In genomic region chr15:26102365-26102764, GRCh38 we compare ENCODE assay signal across 17 cellular contexts.
DNase-seq lines count a peak whose midpoint lies in the region; FAIRE-seq and TF ChIP-seq lines count a peak whose summit lies in the region.
"Had no signal": no experiment of that assay in that cellular context is flagged by ENCODE, and none has a peak within 500 bp of the region (broad histone marks: within the 10 kb centered on the region; RNA-seq: fewer than 3 reads in every experiment).

No MANE protein-coding gene starts in this region.

- H3F3A ChIP-seq in GM23248 (ENCODE audit: insufficient read depth), result no peaks in the 10 kb centered on the region

- peak overlapping the region; percentile 29 for H2BK20ac ChIP-seq in H1 (ENCODE audit: low read length)

- H3K27me3 ChIP-seq in GM23248 (replicated peaks; ENCODE audit: insufficient read depth) (no peaks in the 10 kb centered on the region), HUES64 (ENCODE audit: insufficient read depth, low read length) (no peaks in the 10 kb centered on the region), H1 (replicated peaks in 1 of 4; ENCODE audit: control insufficient read depth in 3 of 4, extremely low read depth in 1 of 4, insufficient read depth in 3 of 4, low read length in 3 of 4) (peaks cover 0 to 1% (median 0%) of the 10 kb centered on the region in 4 experiments; a peak in 1 of 7 replicates), mesenchymal stem cell (ENCODE audit: control insufficient read depth in 1 of 2, insufficient read depth in 1 of 2, low read length in 2 of 2) (no peaks in the 10 kb centered on the region)
- H3K27me3 ChIP-seq: BE2C had no signal

- H3K79me1 ChIP-seq in H1 (ENCODE audit: low read depth, low read length), result no peaks in the 10 kb centered on the region
- no peaks in the 10 kb centered on the region for H3K79me1 ChIP-seq in mesenchymal stem cell (replicated peaks; ENCODE audit: low read length, poor library complexity, severe bottlenecking)

- CTCF ChIA-PET in H1 (lab: Charles Lee; ENCODE audit: partially characterized antibody), result interaction anchor here (1.9 kb wide), 1 partner anchor 8 kb away, joined by 6 read pairs; no protein-coding TSS in a partner anchor

- H2BK12ac ChIP-seq in H1 (ENCODE audit: low read depth, low read length) (peak overlapping the region; percentile 45; the same call in 1 of the 2 replicates), mesenchymal stem cell (ENCODE audit: low read length in 2 of 2) (no peak overlapping the region)

- peak overlapping the region; percentile 37 for H4K91ac ChIP-seq in H1 (replicated peaks; ENCODE audit: insufficient read length, low read length)
- H4K91ac ChIP-seq in mesenchymal stem cell (ENCODE audit: low read length), result no peak overlapping the region

- POLR2A ChIA-PET in H1 (lab: Charles Lee; ENCODE audit: partially characterized antibody), result no interaction called here

- no peak for TF ChIP-seq POLR2A in H1 (IDR thresholded peaks at IDR 0.05; ENCODE audit: control extremely low read depth in 1 of 2, low read depth in 2 of 2, low read length in 2 of 2)

- peak; percentile 76 for FAIRE-seq in H1 (lab: Jason Lieb, UNC)
- FAIRE-seq: GM19239, HTR-8/SVneo had no signal

- WGBS in GM23248 (ENCODE audit: low coverage in 1 of 2, low lambda C conversion rate in 2 of 2, missing lambda C conversion rate in 2 of 2), 2 experiments, result 79 to 92% methylated on average over 4 of the region's 4 CpGs
- 61% methylated on average over 4 of the region's 4 CpGs for WGBS in HUES64
- WGBS in H1 (ENCODE audit: extremely low coverage in 1 of 2, insufficient coverage in 1 of 2, insufficient read length in 1 of 2, insufficient replicate concordance in 2 of 2, low coverage in 1 of 2, low lambda C conversion rate in 2 of 2, missing lambda C conversion rate in 1 of 2), 2 experiments, result 54% methylated on average over 4 of the region's 4 CpGs; no CpG with 5 or more reads in 1 of the 2 experiments
- 81% methylated on average over 4 of the region's 4 CpGs for WGBS in mesenchymal stem cell

- TF ChIP-seq RAD21 in H1 (IDR thresholded peaks at IDR 0.05 in 1 of 2, conservative IDR thresholded peaks at IDR 0.05 in 1 of 2; ENCODE audit: low read depth in 2 of 2, low read length in 2 of 2), result no peak

- H4K20me1 ChIP-seq in GM23248 (ENCODE audit: insufficient read depth) (no peaks in the 10 kb centered on the region), H1 (replicated peaks in 1 of 2; ENCODE audit: control insufficient read depth in 1 of 2, insufficient read depth in 2 of 2, low read length in 2 of 2) (no peaks in the 10 kb centered on the region)

- H3K4me3 ChIP-seq in GM23248 (no peak overlapping the region), HUES64 (ENCODE audit: low read length) (no peak overlapping the region), H1 (ENCODE audit: extremely low read depth in 1 of 4, insufficient read depth in 2 of 4, low read depth in 3 of 4, low read length in 4 of 4) (no peak overlapping the region), mesenchymal stem cell (ENCODE audit: insufficient read depth in 1 of 2, low read depth in 1 of 2, low read length in 2 of 2) (no peak overlapping the region)

- no peak overlapping the region; the same call in 1 of the 2 replicates for H2AK5ac ChIP-seq in H1 (ENCODE audit: low read depth, low read length)
- no peak overlapping the region for H2AK5ac ChIP-seq in mesenchymal stem cell (ENCODE audit: low read length, severe bottlenecking)

- no peak overlapping the region for H3K14ac ChIP-seq in H1 (ENCODE audit: insufficient read length)
- H3K14ac ChIP-seq in mesenchymal stem cell (ENCODE audit: low read length in 2 of 2), result no peak overlapping the region

- H2BK5ac ChIP-seq in H1 (ENCODE audit: low read depth, low read length) (peak overlapping the region; percentile 72; the same call in 1 of the 2 replicates), mesenchymal stem cell (ENCODE audit: low read depth, low read length, poor library complexity, severe bottlenecking) (no peak overlapping the region)

- H3K36me3 ChIP-seq in GM23248 (ENCODE audit: low read depth), result no peaks in the 10 kb centered on the region
- H3K36me3 ChIP-seq in HUES64 (ENCODE audit: insufficient read depth, low read length), result no peaks in the 10 kb centered on the region
- H3K36me3 ChIP-seq in H1 (ENCODE audit: control insufficient read depth in 2 of 4, insufficient read depth in 4 of 4, low read length in 3 of 4), result no peaks in the 10 kb centered on the region
- H3K36me3 ChIP-seq in mesenchymal stem cell (ENCODE audit: control insufficient read depth in 1 of 2, insufficient read depth in 2 of 2, low read depth in 1 of 2, low read length in 2 of 2), result no peaks in the 10 kb centered on the region
- H3K36me3 ChIP-seq: BE2C had no signal

- H2AFZ ChIP-seq in GM23248 (0 out of 2 replicates have a peak overlapping the region, but pooled peaks have one; percentile 46), H1 (ENCODE audit: low read length) (no peak overlapping the region), mesenchymal stem cell (ENCODE audit: low read depth, low read length) (no peak overlapping the region)

- H4K8ac ChIP-seq in H1 (ENCODE audit: extremely low read depth, insufficient read depth, low read length), result no peak overlapping the region
- no peak overlapping the region for H4K8ac ChIP-seq in mesenchymal stem cell (ENCODE audit: low read length)

- H2BK15ac ChIP-seq in H1 (ENCODE audit: low read length), result no peak overlapping the region
- H2BK15ac ChIP-seq in mesenchymal stem cell (ENCODE audit: low read depth, poor library complexity, severe bottlenecking), result no peak overlapping the region

- no peaks in the 10 kb centered on the region for H3K23me2 ChIP-seq in H1 (ENCODE audit: low read depth, low read length)

- H3K23ac ChIP-seq in H1 (ENCODE audit: insufficient read length) (no peak overlapping the region), mesenchymal stem cell (ENCODE audit: low read length in 2 of 2) (no peak overlapping the region)

- in situ Hi-C loops in GM23248 (cut with MboI), result no loop called here

- no peak overlapping the region for H3K56ac ChIP-seq in H1 (replicated peaks; ENCODE audit: insufficient read length, low read depth, low read length)

- no peak overlapping the region for H3K4me2 ChIP-seq in GM23248 (ENCODE audit: unreplicated experiment)
- peak overlapping the region; percentile 10 to 17; a peak in 2 of 4 replicates for H3K4me2 ChIP-seq in H1 (ENCODE audit: insufficient read depth in 1 of 2, low read depth in 2 of 2, low read length in 2 of 2)
- H3K4me2 ChIP-seq in mesenchymal stem cell (ENCODE audit: low read length, poor library complexity, severe bottlenecking), result no peak overlapping the region
- H3K4me2 ChIP-seq: KMS-11 had no signal

- TF ChIP-seq EP300 in H1 (IDR thresholded peaks at IDR 0.05; ENCODE audit: borderline replicate concordance in 1 of 2, low read depth in 2 of 2, low read length in 2 of 2), result no peak

- H3K4ac ChIP-seq in H1 (replicated peaks; ENCODE audit: insufficient read length, low read depth, low read length), result no peak overlapping the region
- H3K4ac ChIP-seq in mesenchymal stem cell (ENCODE audit: low read depth in 1 of 2, low read length in 2 of 2), result no peak overlapping the region

- DNase-seq in GM23248, result no peak
- DNase-seq in H1 (ENCODE audit: low read depth in 1 of 2, low spot score in 2 of 2), result peak in 1 of 2 experiments; percentile 40
- no peak for DNase-seq in mesenchymal stem cell
- DNase-seq in DMS79 (lab: John Stamatoyannopoulos, UW), result no peak
- no peak for DNase-seq in stimulated activated CD8-positive, alpha-beta memory T cell treated with anti-CD3 and anti-CD28 coated beads, Interleukin-4, amount 100 ng/mL, for 48 hours
- DNase-seq in AG08396 (ENCODE audit: low spot score), result no peak
- DNase-seq in SIG-M5 treated with dmso at 0.1 percent for 504 hours (lab: John Stamatoyannopoulos, UW; ENCODE audit: unreplicated experiment), result no peak
- DNase-seq: BE2C; CD4-positive, alpha-beta memory T cell; DND-41; GDM1; H7 had no signal

- H4K5ac ChIP-seq in H1 (ENCODE audit: insufficient read length, low read depth, low read length), result peak overlapping the region; percentile 32

- no peak overlapping the region for H3K9ac ChIP-seq in GM23248
- no peak overlapping the region for H3K9ac ChIP-seq in HUES64 (ENCODE audit: low read depth, low read length)
- peak overlapping the region in 1 of 4 experiments; percentile 26; a peak in 1 of 7 replicates for H3K9ac ChIP-seq in H1 (replicated peaks in 1 of 4; ENCODE audit: extremely low read depth in 1 of 4, low read depth in 3 of 4, low read length in 3 of 4)
- peak overlapping the region; percentile 38 for H3K9ac ChIP-seq in mesenchymal stem cell (ENCODE audit: low read length)
- H3K9ac ChIP-seq: KMS-11 had no signal

- H3K79me2 ChIP-seq in GM23248 (ENCODE audit: insufficient read depth) (no peaks in the 10 kb centered on the region), H1 (ENCODE audit: control insufficient read depth in 1 of 2, insufficient read depth in 2 of 2, low read length in 2 of 2) (no peaks in the 10 kb centered on the region)

- H2BK120ac ChIP-seq in H1 (replicated peaks; ENCODE audit: low read depth, low read length) (peak overlapping the region; percentile 82), mesenchymal stem cell (ENCODE audit: low read depth, low read length) (no peak overlapping the region)

- no peaks in the 10 kb centered on the region for H3K9me2 ChIP-seq in GM23248 (ENCODE audit: insufficient read depth)

- no peaks in the 10 kb centered on the region for H3K9me3 ChIP-seq in GM23248 (ENCODE audit: low read depth)
- peaks cover 17% of the 10 kb centered on the region for H3K9me3 ChIP-seq in HUES64 (ENCODE audit: insufficient read depth, low read depth, low read length)
- H3K9me3 ChIP-seq in H1 (ENCODE audit: insufficient read depth in 2 of 2, low read depth in 1 of 2, low read length in 1 of 2), result peaks cover 5 to 7% of the 10 kb centered on the region in 2 experiments; a peak in 3 of 4 replicates
- H3K9me3 ChIP-seq in mesenchymal stem cell (ENCODE audit: control insufficient read depth, low read length), result peaks cover 3% of the 10 kb centered on the region
- H3K9me3 ChIP-seq: BE2C had no signal

- TF ChIP-seq CTCF in H1 (IDR thresholded peaks at IDR 0.05; ENCODE audit: control extremely low read depth in 1 of 3, insufficient read depth in 1 of 3, low read depth in 1 of 3, low read length in 3 of 3), result no peak

- H3K27ac ChIP-seq in GM23248, result no peak overlapping the region
- peak overlapping the region; percentile 33 for H3K27ac ChIP-seq in HUES64 (ENCODE audit: low read depth, low read length)
- peak overlapping the region; percentile 5; the same call in 1 of the 2 replicates for H3K27ac ChIP-seq in H1 (ENCODE audit: low read depth, low read length)
- H3K27ac ChIP-seq in mesenchymal stem cell (ENCODE audit: low read length, poor library complexity, severe bottlenecking), result no peak overlapping the region
- H3K27ac ChIP-seq: C4-2B, KMS-11 had no signal

- H3K18ac ChIP-seq in H1 (ENCODE audit: extremely low read depth, low read length) (no peak overlapping the region; the same call in 1 of the 2 replicates), mesenchymal stem cell (ENCODE audit: low read depth in 1 of 2, low read length in 2 of 2) (no peak overlapping the region)

- H3K4me1 ChIP-seq in GM23248 (ENCODE audit: insufficient read depth) (peaks cover 7% of the 10 kb centered on the region; the same call in 1 of the 2 replicates), HUES64 (ENCODE audit: insufficient read depth, low read length) (peaks cover 17% of the 10 kb centered on the region), H1 (replicated peaks in 1 of 4; ENCODE audit: control insufficient read depth in 3 of 4, insufficient read depth in 4 of 4, low read length in 3 of 4) (peaks cover 4 to 12% (median 10%) of the 10 kb centered on the region in 4 experiments), mesenchymal stem cell (ENCODE audit: control insufficient read depth, insufficient read depth, low read depth, low read length) (no peaks in the 10 kb centered on the region)
- H3K4me1 ChIP-seq: BE2C had no signal

Comparison
In these comparisons a context has a peak if more than half of its experiments do, and no peak if none do; other contexts are left out.
1. H3K27ac ChIP-seq: peak in HUES64 (single experiment) and H1 (single experiment); none in GM23248 (single experiment) and mesenchymal stem cell (single experiment).
2. H3K4me2 ChIP-seq: peak in H1 (2 of 2); none in GM23248 (single experiment) and mesenchymal stem cell (single experiment).